In the genomic region with DNA sequence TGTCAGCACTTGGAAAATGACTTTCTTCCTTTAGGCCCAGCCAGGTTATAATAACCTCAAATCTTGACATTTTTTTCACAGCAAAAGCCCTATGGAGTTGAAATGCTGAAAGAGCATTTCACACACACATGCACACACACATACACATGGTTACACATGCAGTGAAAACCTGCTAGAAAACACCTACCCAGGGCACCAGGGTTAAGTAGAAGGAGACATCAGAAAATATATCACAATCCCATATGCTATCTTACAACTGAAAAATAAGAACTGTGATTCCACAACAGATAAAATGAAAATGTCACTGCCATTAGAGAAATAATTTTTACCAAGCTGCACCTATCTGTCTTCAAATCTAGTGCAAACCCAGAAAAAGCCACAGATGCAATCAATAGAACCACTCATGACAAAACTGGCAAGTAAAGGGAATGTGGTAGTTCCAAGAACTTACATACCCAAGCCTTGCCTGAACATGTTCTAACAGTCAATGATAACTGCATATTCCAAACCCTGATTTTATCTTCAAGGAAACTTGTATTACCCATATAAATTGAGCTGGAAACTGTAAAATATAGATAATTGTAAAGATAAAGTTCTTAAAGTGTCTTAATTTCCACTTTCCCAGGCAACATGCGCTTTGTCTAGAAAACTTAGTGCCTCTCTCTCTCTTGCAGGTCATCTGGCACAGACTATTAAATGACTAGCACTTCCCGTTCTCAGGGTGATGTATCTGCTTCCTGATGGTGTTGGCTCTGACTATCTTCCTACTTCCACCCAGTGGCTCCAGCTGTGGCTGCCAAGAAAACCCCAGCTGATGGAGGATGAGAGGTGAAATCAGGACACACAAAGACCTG, we compare ENCODE assay signal across 9 cellular contexts.
DNase-seq lines count a peak whose midpoint lies in the region; ATAC-seq and TF ChIP-seq lines count a peak whose summit lies in the region.
"Had no signal": no experiment of that assay in that cellular context is flagged by ENCODE, and none has a peak within 500 bp of the region (broad histone marks: within the 10 kb centered on the region; RNA-seq: fewer than 3 reads in every experiment).

No MANE protein-coding gene starts in this region.

- no peak overlapping the region for H3K4me3 Mint-ChIP-seq in activated T-cell treated with anti-CD3 and anti-CD28 coated beads, Interleukin-2, amount 50 U/mL, for 24 hours
- peak overlapping the region; percentile 26 for H3K4me3 Mint-ChIP-seq in stimulated activated effector memory CD8-positive, alpha-beta T cell treated with anti-CD3 and anti-CD28 coated beads, Interleukin-12 subunit alpha, Interleukin-12 subunit beta, amount 100 ng/mL, for 72 hours

- no peaks in the 10 kb centered on the region for H3K27me3 Mint-ChIP-seq in activated T-cell treated with anti-CD3 and anti-CD28 coated beads, Interleukin-2, amount 50 U/mL, for 24 hours

- ATAC-seq in stimulated activated effector memory CD8-positive, alpha-beta T cell treated with anti-CD3 and anti-CD28 coated beads, Interleukin-12 subunit alpha, Interleukin-12 subunit beta, amount 100 ng/mL, for 72 hours, result peak; percentile 74

- POLR2A ChIA-PET in RWPE1 (lab: Yijun Ruan, JAX; ENCODE audit: low non-redundant PET), result no interaction called here

- H3K27ac Mint-ChIP-seq in activated T-cell treated with anti-CD3 and anti-CD28 coated beads, Interleukin-2, amount 50 U/mL, for 24 hours, result peak overlapping the region; percentile 79
- H3K27ac Mint-ChIP-seq in stimulated activated effector memory CD8-positive, alpha-beta T cell treated with anti-CD3 and anti-CD28 coated beads, Interleukin-12 subunit alpha, Interleukin-12 subunit beta, amount 100 ng/mL, for 72 hours, result peak overlapping the region; percentile 75

- H3K27ac ChIP-seq in RWPE1, result peak overlapping the region; percentile 59; the same call in 1 of the 2 replicates

- H3K4me1 Mint-ChIP-seq in activated T-cell treated with anti-CD3 and anti-CD28 coated beads, Interleukin-2, amount 50 U/mL, for 24 hours (ENCODE audit: low read depth), result peaks cover 51% of the 10 kb centered on the region
- H3K4me1 Mint-ChIP-seq in stimulated activated effector memory CD8-positive, alpha-beta T cell treated with anti-CD3 and anti-CD28 coated beads, Interleukin-12 subunit alpha, Interleukin-12 subunit beta, amount 100 ng/mL, for 72 hours, result peaks cover 47% of the 10 kb centered on the region

- no peaks in the 10 kb centered on the region for H3K9me3 Mint-ChIP-seq in activated T-cell treated with anti-CD3 and anti-CD28 coated beads, Interleukin-2, amount 50 U/mL, for 24 hours
- peaks cover 3% of the 10 kb centered on the region for H3K9me3 Mint-ChIP-seq in stimulated activated effector memory CD8-positive, alpha-beta T cell treated with anti-CD3 and anti-CD28 coated beads, Interleukin-12 subunit alpha, Interleukin-12 subunit beta, amount 100 ng/mL, for 72 hours

- CTCF ChIA-PET in RWPE1 (lab: Yijun Ruan, JAX), result interaction anchor here (0.5 to 0.6 kb wide), 4 partner anchors 17 to 1311 kb away, joined by 3 read pairs; no protein-coding TSS in a partner anchor

- no peaks in the 10 kb centered on the region for H3K36me3 Mint-ChIP-seq in activated T-cell treated with anti-CD3 and anti-CD28 coated beads, Interleukin-2, amount 50 U/mL, for 24 hours (ENCODE audit: low read depth)
- H3K36me3 Mint-ChIP-seq in stimulated activated effector memory CD8-positive, alpha-beta T cell treated with anti-CD3 and anti-CD28 coated beads, Interleukin-12 subunit alpha, Interleukin-12 subunit beta, amount 100 ng/mL, for 72 hours, result no peaks in the 10 kb centered on the region

- no peak for DNase-seq in activated T-cell treated with anti-CD3 and anti-CD28 coated beads, Interleukin-2, amount 50 U/mL, for 24 hours
- no peak for DNase-seq in activated T-cell treated with anti-CD3 and anti-CD28 coated beads, Interleukin-2, amount 50 U/mL, for 1 hour
- DNase-seq in RWPE1 (ENCODE audit: low spot score), result peak; percentile 69
- peak; percentile 22 for DNase-seq in fibroblast of villous mesenchyme (ENCODE audit: low read depth)
- no peak for DNase-seq in stimulated activated effector memory CD8-positive, alpha-beta T cell treated with anti-CD3 and anti-CD28 coated beads, Interleukin-12 subunit alpha, Interleukin-12 subunit beta, amount 100 ng/mL, for 72 hours (ENCODE audit: low spot score in 2 of 2)
- DNase-seq in hippocampal formation (lab: John Stamatoyannopoulos, UW), result no peak
- DNase-seq in NCI-H748 treated with DMSO at 0.1 percent for 48 hours (lab: John Stamatoyannopoulos, UW), result no peak
- no peak for DNase-seq in glomerular visceral epithelial cell (ENCODE audit: extremely low spot score)
- DNase-seq: NCI-H446 had no signal

- TF ChIP-seq CTCF in RWPE1 (conservative IDR thresholded peaks at IDR 0.05; ENCODE audit: low read depth), result no peak
- TF ChIP-seq CTCF in fibroblast of villous mesenchyme (IDR thresholded peaks at IDR 0.05; ENCODE audit: insufficient read depth, low read depth, low read length), result no peak

- no peak overlapping the region for H3K4me3 ChIP-seq in fibroblast of villous mesenchyme (ENCODE audit: low read depth, low read length)

Comparison
In these comparisons a context has a peak if more than half of its experiments do, and no peak if none do; other contexts are left out.
1. DNase-seq: peak in RWPE1 (single experiment) and fibroblast of villous mesenchyme (single experiment); none in activated T-cell treated with anti-CD3 and anti-CD28 coated beads, Interleukin-2, amount 50 U/mL, for 24 hours (single experiment), activated T-cell treated with anti-CD3 and anti-CD28 coated beads, Interleukin-2, amount 50 U/mL, for 1 hour (single experiment), stimulated activated effector memory CD8-positive, alpha-beta T cell treated with anti-CD3 and anti-CD28 coated beads, Interleukin-12 subunit alpha, Interleukin-12 subunit beta, amount 100 ng/mL, for 72 hours (0 of 2), hippocampal formation (0 of 2), NCI-H748 treated with DMSO at 0.1 percent for 48 hours (single experiment) and glomerular visceral epithelial cell (single experiment).